20 cellular contexts compared by ENCODE assay signal in the genomic region with DNA sequence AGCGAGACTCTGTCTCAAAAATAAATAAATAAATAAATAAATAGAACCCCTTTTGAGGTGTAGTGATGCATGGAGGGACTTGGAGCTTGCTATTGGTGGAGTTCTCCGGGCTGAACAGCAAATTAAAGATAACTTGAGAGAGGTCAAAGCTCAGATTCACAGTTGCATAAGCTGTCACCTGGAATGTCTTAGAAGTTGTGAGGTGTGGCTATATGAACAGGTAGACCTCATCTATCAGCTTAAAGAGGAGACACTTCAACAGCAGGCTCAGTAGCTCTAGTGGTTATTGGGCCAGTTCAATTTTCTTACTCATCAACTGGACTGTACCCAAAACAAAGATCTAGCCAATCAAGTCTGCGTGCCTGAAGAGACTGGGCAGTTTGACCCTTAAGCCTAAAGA. TPM values are rescaled to one million over a fixed set of nuclear protein-coding genes. Genes with fewer than 3 reads are reported as not detected.
"Had no signal": no experiment of that assay in that cellular context is flagged by ENCODE, and none has a peak within 500 bp of the region (broad histone marks: within the 10 kb centered on the region; RNA-seq: fewer than 3 reads in every experiment).

No MANE protein-coding gene starts in this region.

- DNase-seq: activated CD4-positive, alpha-beta memory T cell treated with anti-CD3 and anti-CD28 coated beads for 36 hours; activated naive CD4-positive, alpha-beta T cell treated with anti-CD3 and anti-CD28 coated beads, Interleukin-2, amount 10 ng/mL, durations not matched to agents 7 days and 5 days; activated T-cell treated with anti-CD3 and anti-CD28 coated beads, Interleukin-2, amount 50 U/mL, for 24 hours; effector memory CD8-positive, alpha-beta T cell; hippocampal formation; kidney glomerular epithelial cell; mesendoderm; nucleus accumbens; stimulated activated CD4-positive, alpha-beta T cell treated with anti-CD3 and anti-CD28 coated beads, Interleukin-4, amount 100 ng/mL, for 24 hours; stimulated activated naive CD4-positive, alpha-beta T cell treated with Interleukin-2 at 50 U/mL for 16 hours; upper lobe of left lung had no signal

- H3K4me3 ChIP-seq: ascending aorta, right atrium auricular region, upper lobe of left lung had no signal

- H3K9me3 ChIP-seq: ascending aorta, right atrium auricular region, upper lobe of left lung had no signal

- H3K27me3 ChIP-seq: ascending aorta, right atrium auricular region, upper lobe of left lung had no signal

- H3K36me3 ChIP-seq: ascending aorta, right atrium auricular region, upper lobe of left lung had no signal

- H3K27ac ChIP-seq: ascending aorta, epithelial cell of prostate, right atrium auricular region had no signal

RNA-seq across cellular contexts. Expression of gene STING1, which starts 11.7 kb away (rescaled TPM):
- total RNA-seq: progenitor cell of endocrine pancreas had no signal

RNA-seq across cellular contexts. Expression of gene SMIM33, which starts 23.5 kb away (rescaled TPM):
- total RNA-seq: ascending aorta, bronchial epithelial cell, cerebellum, dermis blood vessel endothelial cell, lower leg skin, progenitor cell of endocrine pancreas, right atrium auricular region, skeletal muscle tissue, upper lobe of left lung had no signal

RNA-seq across cellular contexts. Expression of gene ECSCR, which starts 31.7 kb away (rescaled TPM):
- total RNA-seq: bronchial epithelial cell, progenitor cell of endocrine pancreas had no signal
